ENCODE assay signal across 10 cellular contexts in the genomic region with DNA sequence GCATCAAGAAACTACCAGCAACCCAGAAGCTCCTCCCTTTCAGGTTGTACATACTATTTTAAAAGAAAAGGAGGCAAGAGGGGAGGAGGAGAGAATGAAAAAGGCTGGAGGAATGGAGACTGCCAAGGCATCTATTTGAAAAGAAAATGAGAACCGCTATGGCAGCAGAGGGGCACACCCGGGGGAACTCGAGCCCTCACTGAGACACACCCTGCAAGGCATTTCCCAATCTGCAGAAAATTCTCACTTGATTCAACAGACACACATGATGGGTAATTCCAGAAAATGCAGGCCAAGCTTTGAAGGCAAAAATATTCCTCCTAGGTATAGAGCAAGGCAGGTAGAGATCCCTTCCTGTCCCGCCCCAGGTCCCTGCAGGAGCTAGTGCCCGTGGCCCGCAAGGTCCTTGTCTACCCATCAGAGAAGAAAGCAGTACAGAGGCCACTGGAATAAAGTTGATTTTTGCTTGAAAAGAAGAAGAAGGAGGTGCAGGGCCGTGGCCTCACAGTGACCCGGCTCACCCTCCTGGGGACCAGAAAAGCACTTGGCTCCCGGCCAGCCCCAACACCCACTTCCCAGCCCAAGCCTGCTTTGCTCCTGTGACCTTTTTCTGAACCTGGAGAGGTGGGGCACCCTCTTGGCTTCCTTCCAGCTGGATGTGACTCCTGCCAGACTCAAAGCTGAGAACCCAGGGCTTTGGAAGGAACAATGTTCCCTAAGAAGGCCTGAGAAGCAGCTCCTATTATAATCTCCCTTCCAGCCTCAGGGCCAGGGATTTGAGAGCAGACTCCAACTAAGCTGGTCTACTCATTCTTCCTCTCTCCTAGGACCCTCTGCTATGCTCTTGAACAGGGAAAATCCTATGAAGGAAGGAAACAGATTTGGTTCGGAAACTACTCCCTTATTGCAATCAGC. TPM values are rescaled to one million over a fixed set of nuclear protein-coding genes. Genes with fewer than 3 reads are reported as not detected.
A peak's percentile ranks its signal among the peaks of the same experiment; 100 is the strongest.
DNase-seq lines count a peak whose midpoint lies in the region.
"Had no signal": no experiment of that assay in that cellular context is flagged by ENCODE, and none has a peak within 500 bp of the region (broad histone marks: within the 10 kb centered on the region; RNA-seq: fewer than 3 reads in every experiment).

No MANE protein-coding gene starts in this region.

- DNase-seq in COR-L47 (lab: John Stamatoyannopoulos, UW) = peak; percentile 3
- peak; percentile 35 for DNase-seq in M059J (ENCODE audit: low read depth)
- DNase-seq in astrocyte of the hippocampus (ENCODE audit: low read depth, low spot score) = peak; percentile 25
- DNase-seq in mucosa of gallbladder (ENCODE audit: low spot score) = peak; percentile 14
- DNase-seq in hepatic stellate cell (ENCODE audit: low spot score) = no peak
- no peak for DNase-seq in NCI-H1436 treated with DMSO at 0.1 percent for 48 hours (lab: John Stamatoyannopoulos, UW)
- DNase-seq in medulla oblongata (ENCODE audit: extremely low spot score) = no peak
- DNase-seq in superior temporal gyrus (ENCODE audit: extremely low spot score) = no peak
- DNase-seq: NCI-H1048, sigmoid colon had no signal

RNA-seq across cellular contexts. Expression of gene PIK3CG, which starts 6.2 kb away (rescaled TPM):
- 0.12 TPM in 1 of 2 replicates, not detected in the other for total RNA-seq in M059J (2014; rRNA removed; shearing (Covaris generic))
- total RNA-seq in mucosa of gallbladder = 7.1 TPM

Comparison
In these comparisons a context has a peak if more than half of its experiments do, and no peak if none do; other contexts are left out.
1. DNase-seq: peak in COR-L47 (single experiment), M059J (single experiment), astrocyte of the hippocampus (single experiment) and mucosa of gallbladder (single experiment); none in hepatic stellate cell (single experiment), NCI-H1436 treated with DMSO at 0.1 percent for 48 hours (single experiment), medulla oblongata (single experiment) and superior temporal gyrus (single experiment).